8 cellular contexts compared by ENCODE assay signal in genomic region chr2:98912221-98912851, GRCh38. TPM values are rescaled to one million over a fixed set of nuclear protein-coding genes. Genes with fewer than 3 reads are reported as not detected.
A peak's percentile ranks its signal among the peaks of the same experiment; 100 is the strongest.
DNase-seq lines count a peak whose midpoint lies in the region; ATAC-seq and TF ChIP-seq lines count a peak whose summit lies in the region.

No MANE protein-coding gene starts in this region.

- POLR2A ChIA-PET in RWPE1 (lab: Yijun Ruan, JAX; ENCODE audit: low non-redundant PET): no interaction called here

- WGBS in spleen, 5 donors: 65 to 84% (median 75%) methylated on average over 6 to 18 of the region's 18 CpGs

- H3K27me3 ChIP-seq in spleen (replicated peaks in 1 of 7): peaks cover 0 to 35% (median 3%) of the 10 kb centered on the region in 7 donors

- peak overlapping the region; percentile 97 for H3K27ac ChIP-seq in RWPE1
- no peak overlapping the region for H3K27ac ChIP-seq in spleen

- H3K4me1 ChIP-seq in spleen: peaks cover 0 to 36% (median 19%) of the 10 kb centered on the region in 6 donors

- no peak for TF ChIP-seq POLR2A in spleen (IDR thresholded peaks at IDR 0.05)

- no peaks in the 10 kb centered on the region for H3K36me3 ChIP-seq in spleen

- intact Hi-C loops in spleen (cut with DNase I; ENCODE audit: low total_unique reads): no loop called here

- H3K4me3 ChIP-seq in spleen: no peak overlapping the region

- CTCF ChIA-PET in RWPE1 (lab: Yijun Ruan, JAX): interaction anchor here (1.5 kb wide), 1 partner anchor 24 kb away, joined by 5 read pairs; the partner anchor contains the start of gene CRACDL

- DNase-seq in HK-2 (ENCODE audit: unreplicated experiment): peak; percentile 73
- peak; percentile 87 for DNase-seq in RWPE1 (ENCODE audit: low spot score)
- peak; percentile 71 for DNase-seq in fibroblast of the conjunctiva (ENCODE audit: low read depth)
- DNase-seq in spleen: peak; percentile 66
- no peak for DNase-seq in NOMO-1 (lab: John Stamatoyannopoulos, UW; ENCODE audit: unreplicated experiment in 2 of 2)
- no peak for DNase-seq in activated CD4-positive, alpha-beta T cell treated with anti-CD3 and anti-CD28 coated beads for 1 hour

- ATAC-seq in HG03196 (IDR thresholded peaks at IDR 0.05; ENCODE audit: unreplicated experiment): no peak
- no peak for ATAC-seq in HG03354 (IDR thresholded peaks at IDR 0.05; ENCODE audit: poor library complexity, severe bottlenecking, unreplicated experiment)

- TF ChIP-seq CTCF in RWPE1 (conservative IDR thresholded peaks at IDR 0.05; ENCODE audit: low read depth) (no peak), spleen (IDR thresholded peaks at IDR 0.05 in 8 of 11, conservative IDR thresholded peaks at IDR 0.05 in 3 of 11) (no peak)

- no peaks in the 10 kb centered on the region for H3K9me3 ChIP-seq in spleen

RNA-seq across cellular contexts. Expression of gene CRACDL, which starts 23.7 kb away (rescaled TPM):
- 1 to 10 TPM; 1.0 to 5.1 (median 2.1) TPM for total RNA-seq in spleen
- under 1 TPM; 0.52 to 0.77 (median 0.76) TPM for polyA plus RNA-seq in spleen

Comparison
In these comparisons a context has a peak if more than half of its experiments do, and no peak if none do; other contexts are left out.
1. DNase-seq: peak in HK-2 (single experiment), RWPE1 (single experiment), fibroblast of the conjunctiva (single experiment) and spleen (single experiment); none in NOMO-1 (0 of 2) and activated CD4-positive, alpha-beta T cell treated with anti-CD3 and anti-CD28 coated beads for 1 hour (single experiment).